ENCODE assay signal across 2 cellular contexts in genomic region chr11:107858217-107859070, GRCh38.
TF ChIP-seq lines count a peak whose summit lies in the region.

Gene SLC35F2 (minus strand): TSS chr11:107858787. CDS start chr11:107858767, 20 bp downstream.

TF ChIP-seq in HCT116, 20 proteins besides CTCF, POLR2A, EP300 and RAD21 (continued from another document):
- TF ChIP-seq FOSL1 (IDR thresholded peaks at IDR 0.05; ENCODE audit: low read depth) (no peak), EZH2phosphoT487 (IDR thresholded peaks at IDR 0.05; ENCODE audit: borderline replicate concordance) (no peak), REST (IDR thresholded peaks at IDR 0.05; ENCODE audit: low read depth) (no peak), EZH2 (IDR thresholded peaks at IDR 0.05) (no peak), YY1 (IDR thresholded peaks at IDR 0.05; ENCODE audit: extremely low read depth, insufficient replicate concordance, low read depth, low read length) (peak; percentile 10), EGR1 (IDR thresholded peaks at IDR 0.05; ENCODE audit: low read depth) (peak; percentile 72), CBX3 (IDR thresholded peaks at IDR 0.05; ENCODE audit: low read depth) (no peak), SP1 (IDR thresholded peaks at IDR 0.05; ENCODE audit: low read depth) (peak; percentile 26; the same call in 1 of the 2 replicates), JUND (IDR thresholded peaks at IDR 0.05) (no peak), ZBTB33 (IDR thresholded peaks at IDR 0.05; ENCODE audit: extremely low read depth, insufficient replicate concordance, low read length) (no peak), MAX (IDR thresholded peaks at IDR 0.05) (peak; percentile 95), ZFX (IDR thresholded peaks at IDR 0.05) (peak; percentile 91), ELF1 (IDR thresholded peaks at IDR 0.05; ENCODE audit: borderline replicate concordance, low read depth) (no peak)

TF ChIP-seq in SK-N-SH, 30 proteins besides CTCF, POLR2A, EP300 and RAD21 (continued from another document):
- TF ChIP-seq IRF3 (IDR thresholded peaks at IDR 0.05; ENCODE audit: low read depth, low read length) (no peak), USF1 (IDR thresholded peaks at IDR 0.05; ENCODE audit: borderline replicate concordance, low read depth) (no peak; the same call in 1 of the 2 replicates), JUND (IDR thresholded peaks at IDR 0.05) (no peak), USF2 (IDR thresholded peaks at IDR 0.05; ENCODE audit: borderline replicate concordance, low read depth, low read length) (no peak), SMC3 (IDR thresholded peaks at IDR 0.05; ENCODE audit: low read depth, low read length) (no peak), RCOR1 (IDR thresholded peaks at IDR 0.05; ENCODE audit: low read length) (no peak), YY1 (IDR thresholded peaks at IDR 0.05; ENCODE audit: low read depth) (no peak), RXRA (IDR thresholded peaks at IDR 0.05; ENCODE audit: borderline replicate concordance, low read depth) (no peak), RFX5 (IDR thresholded peaks at IDR 0.05; ENCODE audit: low read length) (no peak), TAF1 (IDR thresholded peaks at IDR 0.05; ENCODE audit: borderline replicate concordance, low read depth, low read length) (peak; percentile 20; the same call in 1 of the 2 replicates), REST (IDR thresholded peaks at IDR 0.05; ENCODE audit: low read depth, low read length) (no peak), NFIC (IDR thresholded peaks at IDR 0.05; ENCODE audit: borderline replicate concordance) (no peak), GABPA (IDR thresholded peaks at IDR 0.05; ENCODE audit: low read depth) (no peak), ELF1 (IDR thresholded peaks at IDR 0.05) (no peak), TCF12 (IDR thresholded peaks at IDR 0.05) (no peak), FOXJ3 (CRISPR knock-in tag; IDR thresholded peaks at IDR 0.05) (no peak), EZH2phosphoT487 (IDR thresholded peaks at IDR 0.05; ENCODE audit: borderline replicate concordance, low read depth) (no peak), PBX3 (IDR thresholded peaks at IDR 0.05) (peak; percentile 37; the same call in 1 of the 2 replicates), FOXM1 (IDR thresholded peaks at IDR 0.05; ENCODE audit: low read depth) (no peak), MEF2A (IDR thresholded peaks at IDR 0.05; ENCODE audit: borderline replicate concordance, low read depth) (no peak), MXI1 (IDR thresholded peaks at IDR 0.05; ENCODE audit: low read depth, low read length) (peak; percentile 79), SIN3A (IDR thresholded peaks at IDR 0.05; ENCODE audit: borderline replicate concordance, low read depth, low read length) (peak; percentile 24; the same call in 1 of the 2 replicates), GATA2 (CRISPR knock-in tag; IDR thresholded peaks at IDR 0.05) (no peak), MAX (IDR thresholded peaks at IDR 0.05; ENCODE audit: low read depth) (peak; percentile 63; the same call in 1 of the 2 replicates), FOSL2 (IDR thresholded peaks at IDR 0.05; ENCODE audit: borderline replicate concordance, low read depth) (no peak), TEAD4 (IDR thresholded peaks at IDR 0.05; ENCODE audit: borderline replicate concordance, insufficient read depth) (no peak), NRF1 (IDR thresholded peaks at IDR 0.05; ENCODE audit: low read depth, low read length) (no peak), ZBTB33 (IDR thresholded peaks at IDR 0.05; ENCODE audit: borderline replicate concordance, low read depth) (no peak)
